In genomic region chr16:71258371-71258770, GRCh38 we compare ENCODE assay signal across 21 cellular contexts. TPM values are rescaled to one million over a fixed set of nuclear protein-coding genes. Genes with fewer than 3 reads are reported as not detected.
DNase-seq lines count a peak whose midpoint lies in the region; ATAC-seq and TF ChIP-seq lines count a peak whose summit lies in the region.
"Had no signal": no experiment of that assay in that cellular context is flagged by ENCODE, and none has a peak within 500 bp of the region (broad histone marks: within the 10 kb centered on the region; RNA-seq: fewer than 3 reads in every experiment).

No MANE protein-coding gene starts in this region.

- H3K4me3 ChIP-seq in testis: no peak overlapping the region
- H3K4me3 ChIP-seq: HAP-1, K562 had no signal

- no peaks in the 10 kb centered on the region for H3K36me3 ChIP-seq in testis (ENCODE audit: low read depth, missing control alignments)
- H3K36me3 ChIP-seq: HAP-1 had no signal

- H3K27me3 ChIP-seq in testis: no peaks in the 10 kb centered on the region

- H3K27ac ChIP-seq in testis: no peak overlapping the region
- H3K27ac ChIP-seq: C4-2B had no signal

- no peak for TF ChIP-seq CTCF in testis (IDR thresholded peaks at IDR 0.05)

- TF ChIP-seq POLR2A in testis (IDR thresholded peaks at IDR 0.05): no peak
- no peak for TF ChIP-seq POLR2A in GM18505 (IDR thresholded peaks at IDR 0.05; ENCODE audit: borderline replicate concordance, extremely low read depth, insufficient read depth, insufficient read length)

- DNase-seq in NCI-H2227 treated with DMSO at 0.1 percent for 48 hours (lab: John Stamatoyannopoulos, UW): peak; percentile 11
- DNase-seq in NCI-H2227 (lab: John Stamatoyannopoulos, UW; ENCODE audit: unreplicated experiment): no peak
- peak; percentile 56 for DNase-seq in NCI-H69 (lab: John Stamatoyannopoulos, UW)
- peak; percentile 51 for DNase-seq in midbrain (lab: John Stamatoyannopoulos, UW)
- peak; percentile 17 for DNase-seq in testis
- no peak for DNase-seq in D341Med (ENCODE audit: low spot score)
- DNase-seq: AML-193; CD8-positive, alpha-beta memory T cell; DMS79; NCI-H1092; NCI-H1436; NCI-H187 treated with DMSO at 0.1 percent for 48 hours; NCI-H2107; NCI-H446; NCI-H774; Right ventricle myocardium superior had no signal

- no peaks in the 10 kb centered on the region for H3K9me3 ChIP-seq in testis
- H3K9me3 ChIP-seq: HAP-1 had no signal

- no peak for ATAC-seq in GM18505 (IDR thresholded peaks at IDR 0.05; ENCODE audit: unreplicated experiment)
- no peak for ATAC-seq in esophagus mucosa
- ATAC-seq: K562 had no signal

- intact Hi-C loops in testis (cut with DNase I; ENCODE audit: low total_unique reads): no loop called here

- WGBS in testis, 2 donors: 58 to 69% methylated on average over 1 of the region's 1 CpG

- H3K4me1 ChIP-seq in testis: no peaks in the 10 kb centered on the region
- H3K4me1 ChIP-seq: HAP-1 had no signal

RNA-seq across cellular contexts. Expression of gene HYDIN, which starts 27.8 kb away (rescaled TPM):
- total RNA-seq in testis (10 to 100 TPM; 29.6 to 54.7 TPM), esophagus mucosa (0.20 TPM)
- polyA plus RNA-seq in testis (ENCODE audit: insufficient read depth, low read depth, low replicate concordance): 30.3 TPM
- total RNA-seq: CD8-positive, alpha-beta memory T cell had no signal
- polyA plus RNA-seq: CD8-positive, alpha-beta memory T cell had no signal

RNA-seq across cellular contexts. Expression of gene CMTR2, which starts 30.8 kb away (rescaled TPM):
- total RNA-seq in testis (10 to 100 TPM; 25.8 to 36.8 TPM), esophagus mucosa (18.7 TPM)
- polyA plus RNA-seq in testis (ENCODE audit: insufficient read depth, low read depth, low replicate concordance): 22.2 TPM

Comparison
In these comparisons a context has a peak if more than half of its experiments do, and no peak if none do; other contexts are left out.
1. DNase-seq: peak in NCI-H2227 treated with DMSO at 0.1 percent for 48 hours (single experiment), NCI-H69 (single experiment), midbrain (single experiment) and testis (single experiment); none in NCI-H2227 (single experiment) and D341Med (single experiment).
2. RNA of gene HYDIN, which starts 27.8 kb away (total RNA-seq): 29.6 to 54.7 TPM in testis; 0.20 TPM in esophagus mucosa (single experiment); every median in the first group is over 10 times any median in the second.